7 cellular contexts compared by ENCODE assay signal in genomic region chr4:132495267-132495812, GRCh38.
DNase-seq lines count a peak whose midpoint lies in the region; ATAC-seq and TF ChIP-seq lines count a peak whose summit lies in the region.
"Not testable (repeated sequence)": the region's sequence is repeated elsewhere in the genome, so short reads cannot be mapped to it uniquely, and the experiment has no call there.

No MANE protein-coding gene starts in this region.

- H3K9me3 ChIP-seq in H9 (ENCODE audit: control insufficient read depth, low read depth, low read length); HUES64 (ENCODE audit: insufficient read depth, low read depth, low read length); iPS-18a (ENCODE audit: control insufficient read depth, low read depth, low read length): not testable (repeated sequence)

- not testable (repeated sequence) for H3K4me3 ChIP-seq in HUES64 (ENCODE audit: low read length)
- peak overlapping the region; percentile 33 for H3K4me3 ChIP-seq in iPS-18a (ENCODE audit: low read length)

- H3K14ac ChIP-seq in H9 (ENCODE audit: insufficient read depth, low read length): not testable (repeated sequence)

- no CpG with 5 or more reads among the region's 9 CpGs for WGBS in H9 (ENCODE audit: extremely low coverage, insufficient read length, low lambda C conversion rate)
- WGBS in HUES64: 20% methylated on average over 9 of the region's 9 CpGs

- H3K4ac ChIP-seq in H9 (ENCODE audit: low read depth, low read length): not testable (repeated sequence)

- H3K27ac ChIP-seq in H9 (ENCODE audit: insufficient read length, low read depth, low read length) (peak overlapping the region; percentile 94), HUES64 (ENCODE audit: low read depth, low read length) (peak overlapping the region; percentile 98), iPS-18a (ENCODE audit: low read length) (peak overlapping the region; percentile 85)

- TF ChIP-seq CTCF in H9 (conservative IDR thresholded peaks at IDR 0.05); WTC11 (IDR thresholded peaks at IDR 0.05): not testable (repeated sequence)

- POLR2A ChIA-PET in WTC11 (lab: Charles Lee): interaction anchor here (0.6 to 1.4 kb wide), 4 partner anchors 15 to 84 kb away, joined by 3 to 7 read pairs (median 4); no protein-coding TSS in a partner anchor

- H2BK20ac ChIP-seq in H9 (ENCODE audit: low read depth, low read length, poor library complexity, severe bottlenecking): not testable (repeated sequence)

- H3K56ac ChIP-seq in H9 (ENCODE audit: insufficient read length, low read depth, low read length): not testable (repeated sequence)

- CTCF ChIA-PET in WTC11 (lab: Charles Lee): interaction anchor here (0.9 to 2.3 kb wide), 7 partner anchors 11 to 651 kb away, joined by 3 to 7 read pairs (median 4); no protein-coding TSS in a partner anchor

- not testable (repeated sequence) for H4K8ac ChIP-seq in H9 (replicated peaks; ENCODE audit: insufficient read length, low read depth, low read length)

- intact Hi-C loops in Right ventricle myocardium inferior (cut with DNase I): not testable (repeated sequence)

- H3K23me2 ChIP-seq in H9 (ENCODE audit: insufficient read length, low read depth, low read length, poor library complexity, severe bottlenecking): not testable (repeated sequence)

- not testable (repeated sequence) for H3K79me2 ChIP-seq in H9 (ENCODE audit: insufficient read depth, low read length)

- H3K9ac ChIP-seq in H9 (ENCODE audit: extremely low read depth, insufficient read length, low read length): not testable (repeated sequence)
- H3K9ac ChIP-seq in HUES64 (ENCODE audit: low read depth, low read length): peak overlapping the region; percentile 61
- peak overlapping the region; percentile 58 for H3K9ac ChIP-seq in iPS-18a (ENCODE audit: low read length)

- H3K36me3 Mint-ChIP-seq in H9 (ENCODE audit: insufficient read depth in 1 of 3, low read depth in 3 of 3): peaks cover 3 to 20% (median 6%) of the 10 kb centered on the region in 3 experiments
- H3K36me3 Mint-ChIP-seq in WTC11: peaks cover 21% of the 10 kb centered on the region

- not testable (repeated sequence) for H3K36me3 ChIP-seq in HUES64 (ENCODE audit: insufficient read depth, low read length); iPS-18a (ENCODE audit: control insufficient read depth, low read depth, low read length)

- H3K4me1 Mint-ChIP-seq in H9: peaks cover 38 to 43% of the 10 kb centered on the region in 2 experiments
- peaks cover 60% of the 10 kb centered on the region for H3K4me1 Mint-ChIP-seq in WTC11

- not testable (repeated sequence) for H4K20me1 ChIP-seq in H9 (ENCODE audit: control insufficient read depth, insufficient read depth, insufficient read length)

- peak overlapping the region; percentile 98 to 100 (median 99) for H3K27ac Mint-ChIP-seq in H9
- H3K27ac Mint-ChIP-seq in WTC11: peak overlapping the region; percentile 96

- H3K23ac ChIP-seq in H9 (ENCODE audit: insufficient read length, low read depth, low read length): not testable (repeated sequence)

- not testable (repeated sequence) for H2BK15ac ChIP-seq in H9 (ENCODE audit: low read depth, low read length)

- H2BK120ac ChIP-seq in H9 (ENCODE audit: low read depth, low read length, poor library complexity, severe bottlenecking): not testable (repeated sequence)

- H3K27me3 Mint-ChIP-seq in H9 (ENCODE audit: low read depth); WTC11 (ENCODE audit: low read depth): not testable (repeated sequence)

- not testable (repeated sequence) for H2AFZ ChIP-seq in H9 (ENCODE audit: low read length)

- not testable (repeated sequence) for H2BK5ac ChIP-seq in H9 (ENCODE audit: insufficient read length, low read length)

- H3K18ac ChIP-seq in H9 (ENCODE audit: insufficient read length, low read depth, low read length): peak overlapping the region; percentile 34

- not testable (repeated sequence) for H3K27me3 ChIP-seq in H9 (ENCODE audit: insufficient read depth, low read length); HUES64 (ENCODE audit: insufficient read depth, low read length); iPS-18a (ENCODE audit: control insufficient read depth, insufficient read depth, low read length)

- not testable (repeated sequence) for H3K4me3 Mint-ChIP-seq in H9
- peak overlapping the region; percentile 20 for H3K4me3 Mint-ChIP-seq in WTC11

- H3K4me1 ChIP-seq in H9 (ENCODE audit: insufficient read depth, low read length): not testable (repeated sequence)
- peaks cover 58% of the 10 kb centered on the region for H3K4me1 ChIP-seq in HUES64 (ENCODE audit: insufficient read depth, low read length)
- peaks cover 35% of the 10 kb centered on the region for H3K4me1 ChIP-seq in iPS-18a (ENCODE audit: control insufficient read depth, low read depth, low read length)

- not testable (repeated sequence) for H2BK12ac ChIP-seq in H9 (ENCODE audit: insufficient read length, low read depth, low read length)

- not testable (repeated sequence) for H3K4me2 ChIP-seq in H9 (ENCODE audit: insufficient read depth, insufficient read length, low read length)

- H4K91ac ChIP-seq in H9 (ENCODE audit: insufficient read length, low read depth, low read length): not testable (repeated sequence)

- not testable (repeated sequence) for H3K9me3 Mint-ChIP-seq in H9
- H3K9me3 Mint-ChIP-seq in WTC11: peaks cover 17% of the 10 kb centered on the region

- not testable (repeated sequence) for H3T11ph ChIP-seq in H9 (ENCODE audit: low read length)

- H3K79me1 ChIP-seq in H9 (ENCODE audit: insufficient read depth, low read depth, low read length, poor library complexity, severe bottlenecking): not testable (repeated sequence)

- H4K5ac ChIP-seq in H9 (ENCODE audit: insufficient read length, low read depth, low read length): not testable (repeated sequence)

- peak; percentile 82 for ATAC-seq in WTC11
- ATAC-seq in Right ventricle myocardium inferior: not testable (repeated sequence)

- DNase-seq in ELF-1 (ENCODE audit: low read depth, low spot score) (peak; percentile 71), H9 (peak; percentile 93), WTC11 (ENCODE audit: low spot score) (peak; percentile 82), Right ventricle myocardium inferior (ENCODE audit: missing footprints) (peak; percentile 17), iPS DF 4.7 (ENCODE audit: extremely low read depth, low spot score) (peak; percentile 86)

- H2AK5ac ChIP-seq in H9 (ENCODE audit: insufficient read length, low read length): not testable (repeated sequence)

TF ChIP-seq in WTC11, 78 proteins besides CTCF, POLR2A, EP300 and RAD21 (continues in another document):
- peak; percentile 51; the same call in 1 of the 2 replicates for TF ChIP-seq ETV6 (CRISPR knock-in tag; IDR thresholded peaks at IDR 0.05)
- 0 out of 2 replicates have a peak, but pooled peaks have one; percentile 32 for TF ChIP-seq FOXJ3 (CRISPR knock-in tag; IDR thresholded peaks at IDR 0.05; ENCODE audit: borderline replicate concordance)
- TF ChIP-seq NFE2L1 (CRISPR knock-in tag; IDR thresholded peaks at IDR 0.05): 0 out of 2 replicates have a peak, but pooled peaks have one; percentile 64
- TF ChIP-seq TEAD1 (CRISPR knock-in tag; IDR thresholded peaks at IDR 0.05): peak; percentile 79; the same call in 1 of the 2 replicates
- peak; percentile 68; the same call in 1 of the 2 replicates for TF ChIP-seq ZNF281 (CRISPR knock-in tag; IDR thresholded peaks at IDR 0.05)
- TF ChIP-seq USF1 (CRISPR knock-in tag; IDR thresholded peaks at IDR 0.05): peak; percentile 31; the same call in 1 of the 2 replicates
- TF ChIP-seq ZNF423 (CRISPR knock-in tag; IDR thresholded peaks at IDR 0.05): peak; percentile 24; the same call in 1 of the 2 replicates
- peak; percentile 21; the same call in 1 of the 2 replicates for TF ChIP-seq USF2 (CRISPR knock-in tag; IDR thresholded peaks at IDR 0.05)

Comparison
In these comparisons a context has a peak if more than half of its experiments do, and no peak if none do; other contexts are left out.
1. DNase-seq: peak in every context shown above with its lines; median percentile 93 in H9; 86 in iPS DF 4.7; 82 in WTC11; 71 in ELF-1; 17 in Right ventricle myocardium inferior.